Comparison of ENCODE assay signal across 1 cellular context in the genomic region with DNA sequence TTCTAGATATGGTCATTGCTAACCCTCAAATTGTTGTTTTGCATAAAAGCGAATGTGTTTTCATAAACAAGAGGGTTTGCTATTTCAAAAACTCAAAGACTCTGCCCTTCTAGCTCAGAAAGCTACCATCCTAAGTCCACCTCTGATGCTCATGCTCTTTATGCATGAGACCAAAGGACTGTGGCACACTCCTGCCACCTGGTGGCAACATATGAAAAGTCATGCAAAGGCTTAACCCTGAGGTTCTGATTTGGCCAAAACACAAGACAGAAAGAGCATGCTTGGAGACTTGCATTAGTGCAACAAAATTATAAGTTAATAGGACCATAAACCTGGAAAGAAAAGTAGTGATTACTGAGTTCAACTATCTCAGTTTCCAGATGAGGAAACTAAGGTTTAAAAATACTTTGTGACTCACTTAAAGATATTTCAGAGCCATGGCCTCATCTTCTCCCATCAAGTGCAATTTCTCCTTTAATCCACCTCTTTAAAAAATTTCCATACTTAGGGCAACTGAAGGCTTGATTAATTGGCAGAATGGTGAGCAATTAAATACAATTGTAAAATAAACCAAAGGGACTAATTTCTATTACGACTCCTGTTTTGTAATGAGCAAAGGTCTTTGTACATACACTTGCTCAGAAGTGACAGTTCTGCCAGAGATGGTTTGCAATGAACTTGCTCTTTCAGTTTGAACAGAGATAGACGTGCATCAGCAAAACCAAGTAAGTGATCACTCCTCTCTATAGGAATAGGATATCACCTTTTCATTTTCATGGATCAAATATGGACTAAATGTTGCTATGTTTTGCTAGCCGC.
TF ChIP-seq lines count a peak whose summit lies in the region.

No MANE protein-coding gene starts in this region.

TF ChIP-seq in GM12878, 131 proteins besides CTCF, POLR2A, EP300 and RAD21 (continued from another document):
- TF ChIP-seq E4F1 (IDR thresholded peaks at IDR 0.05; ENCODE audit: borderline replicate concordance, partially characterized antibody) = no peak
- TF ChIP-seq ESRRA (IDR thresholded peaks at IDR 0.05; ENCODE audit: low read length) = no peak
- TF ChIP-seq ZZZ3 (IDR thresholded peaks at IDR 0.05; ENCODE audit: control insufficient read depth, insufficient read length, low read depth) = no peak
- no peak for TF ChIP-seq PAX8 (IDR thresholded peaks at IDR 0.05)
- no peak for TF ChIP-seq LARP7 (IDR thresholded peaks at IDR 0.05)
- no peak for TF ChIP-seq SUPT20H (IDR thresholded peaks at IDR 0.05; ENCODE audit: borderline replicate concordance, control insufficient read depth, low read depth, low read length)
- TF ChIP-seq PBX3 (IDR thresholded peaks at IDR 0.05; ENCODE audit: insufficient replicate concordance, low read depth, low read length) = no peak
- no peak for TF ChIP-seq NR2F1 (conservative IDR thresholded peaks at IDR 0.05)
- TF ChIP-seq, protein P1, sequence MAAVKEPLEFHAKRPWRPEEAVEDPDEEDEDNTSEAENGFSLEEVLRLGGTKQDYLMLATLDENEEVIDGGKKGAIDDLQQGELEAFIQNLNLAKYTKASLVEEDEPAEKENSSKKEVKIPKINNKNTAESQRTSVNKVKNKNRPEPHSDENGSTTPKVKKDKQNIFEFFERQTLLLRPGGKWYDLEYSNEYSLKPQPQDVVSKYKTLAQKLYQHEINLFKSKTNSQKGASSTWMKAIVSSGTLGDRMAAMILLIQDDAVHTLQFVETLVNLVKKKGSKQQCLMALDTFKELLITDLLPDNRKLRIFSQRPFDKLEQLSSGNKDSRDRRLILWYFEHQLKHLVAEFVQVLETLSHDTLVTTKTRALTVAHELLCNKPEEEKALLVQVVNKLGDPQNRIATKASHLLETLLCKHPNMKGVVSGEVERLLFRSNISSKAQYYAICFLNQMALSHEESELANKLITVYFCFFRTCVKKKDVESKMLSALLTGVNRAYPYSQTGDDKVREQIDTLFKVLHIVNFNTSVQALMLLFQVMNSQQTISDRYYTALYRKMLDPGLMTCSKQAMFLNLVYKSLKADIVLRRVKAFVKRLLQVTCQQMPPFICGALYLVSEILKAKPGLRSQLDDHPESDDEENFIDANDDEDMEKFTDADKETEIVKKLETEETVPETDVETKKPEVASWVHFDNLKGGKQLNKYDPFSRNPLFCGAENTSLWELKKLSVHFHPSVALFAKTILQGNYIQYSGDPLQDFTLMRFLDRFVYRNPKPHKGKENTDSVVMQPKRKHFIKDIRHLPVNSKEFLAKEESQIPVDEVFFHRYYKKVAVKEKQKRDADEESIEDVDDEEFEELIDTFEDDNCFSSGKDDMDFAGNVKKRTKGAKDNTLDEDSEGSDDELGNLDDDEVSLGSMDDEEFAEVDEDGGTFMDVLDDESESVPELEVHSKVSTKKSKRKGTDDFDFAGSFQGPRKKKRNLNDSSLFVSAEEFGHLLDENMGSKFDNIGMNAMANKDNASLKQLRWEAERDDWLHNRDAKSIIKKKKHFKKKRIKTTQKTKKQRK (IDR thresholded peaks at IDR 0.05; ENCODE audit: low read depth, low read length) = no peak
- 0 out of 2 replicates have a peak, but pooled peaks have one; percentile 42 for TF ChIP-seq ZNF207 (IDR thresholded peaks at IDR 0.05; ENCODE audit: borderline replicate concordance)
TF ChIP-seq in GM12878: peak in this region for 5.
